ENCODE assay signal across 19 cellular contexts in the genomic region with DNA sequence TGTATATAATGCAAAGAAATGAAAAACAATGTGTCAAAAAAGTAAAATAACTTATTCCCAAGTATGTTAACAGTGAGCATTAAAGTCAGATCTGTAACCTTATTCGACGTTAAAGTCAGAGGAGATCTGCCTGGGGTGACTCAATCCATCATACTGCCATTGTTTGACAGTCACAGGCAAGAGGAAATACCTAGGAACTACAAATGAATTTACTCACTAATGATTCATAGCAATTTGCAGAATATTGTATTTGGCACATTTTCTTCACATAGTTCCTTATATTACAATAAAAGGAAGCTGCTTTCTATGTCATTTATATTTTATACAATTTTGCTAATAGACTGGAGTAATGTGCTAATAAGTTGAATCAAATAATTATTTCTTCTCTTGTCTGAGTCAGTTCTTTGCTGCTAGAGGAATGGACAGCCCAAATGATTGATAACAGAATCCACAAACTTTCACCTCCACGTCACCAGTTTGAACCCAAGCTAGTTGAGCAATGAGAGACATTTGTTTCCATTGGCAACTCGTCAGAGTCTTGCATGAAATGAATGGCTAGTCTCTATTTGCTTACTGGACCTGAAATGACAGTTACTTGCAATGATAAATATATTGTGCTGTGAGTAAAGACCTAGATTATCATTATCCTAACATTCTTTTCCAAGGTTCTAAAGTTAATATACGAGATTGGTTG. TPM values are rescaled to one million over a fixed set of nuclear protein-coding genes. Genes with fewer than 3 reads are reported as not detected.
DNase-seq lines count a peak whose midpoint lies in the region; ATAC-seq and TF ChIP-seq lines count a peak whose summit lies in the region.
"Had no signal": no experiment of that assay in that cellular context is flagged by ENCODE, and none has a peak within 500 bp of the region (broad histone marks: within the 10 kb centered on the region; RNA-seq: fewer than 3 reads in every experiment).

No MANE protein-coding gene starts in this region.

- dilution Hi-C loops in IMR-90 (cut with HindIII; ENCODE audit: low sequenced_read_pairs, unreplicated experiment): no loop called here

- WGBS in IMR-90 (ENCODE audit: extremely low coverage in 2 of 2, insufficient read length in 1 of 2), 2 experiments: no CpG with 5 or more reads among the region's 5 CpGs
- 63 to 66% methylated on average over 5 of the region's 5 CpGs for WGBS in tibial nerve, 2 donors
- 60 to 61% methylated on average over 5 of the region's 5 CpGs for WGBS in transverse colon (ENCODE audit: low coverage in 1 of 2), 2 donors

- no peaks in the 10 kb centered on the region for H3K4me1 Mint-ChIP-seq in chondrocyte (ENCODE audit: low read depth)
- H3K4me1 Mint-ChIP-seq: activated naive CD4-positive, alpha-beta T cell treated with anti-CD3 and anti-CD28 coated beads, Interleukin-2, amount 10 ng/mL, durations not matched to agents 7 days and 5 days; memory B cell had no signal

- no peak for TF ChIP-seq RAD21 in IMR-90 (IDR thresholded peaks at IDR 0.05; ENCODE audit: low read length)

- no peak overlapping the region for H4K8ac ChIP-seq in IMR-90 (ENCODE audit: low read depth in 2 of 2, low read length in 2 of 2)

- H3K9me1 ChIP-seq in IMR-90 (ENCODE audit: insufficient read depth, low read length): no peaks in the 10 kb centered on the region

- H3K23ac ChIP-seq in IMR-90 (ENCODE audit: low read depth, low read length): no peak overlapping the region

- CTCF ChIA-PET in IMR-90 (lab: Yijun Ruan, JAX): no interaction called here

- H3K56ac ChIP-seq in IMR-90 (ENCODE audit: extremely low read depth, insufficient read depth, low read length): no peak overlapping the region

- no peak overlapping the region for H3K4ac ChIP-seq in IMR-90 (ENCODE audit: low read depth, low read length)

- TF ChIP-seq EP300 in tibial nerve (IDR thresholded peaks at IDR 0.05) (no peak), transverse colon (IDR thresholded peaks at IDR 0.05; ENCODE audit: low read depth) (no peak)

- H3K79me2 ChIP-seq in ACC112 (ENCODE audit: control insufficient read depth, insufficient read depth, low read length, unreplicated experiment): no peaks in the 10 kb centered on the region

- H3K4me1 ChIP-seq in ACC112 (ENCODE audit: control insufficient read depth, insufficient read depth, low read length, unreplicated experiment): peaks cover 13% of the 10 kb centered on the region
- H3K4me1 ChIP-seq in IMR-90 (ENCODE audit: control insufficient read depth, insufficient read depth, low read length): no peaks in the 10 kb centered on the region
- no peaks in the 10 kb centered on the region for H3K4me1 ChIP-seq in tibial nerve
- no peaks in the 10 kb centered on the region for H3K4me1 ChIP-seq in transverse colon
- H3K4me1 ChIP-seq: SJCRH30, vagina had no signal

- H3K9me3 ChIP-seq in IMR-90 (ENCODE audit: control insufficient read depth, insufficient read depth, low read length) (no peaks in the 10 kb centered on the region), tibial nerve (peaks cover 0 to 16% (median 1%) of the 10 kb centered on the region in 4 donors), transverse colon (no peaks in the 10 kb centered on the region)
- H3K9me3 ChIP-seq: SJCRH30, vagina had no signal

- H2BK5ac ChIP-seq in IMR-90 (ENCODE audit: low read depth, low read length, poor library complexity, severe bottlenecking): no peak overlapping the region

- peak; percentile 42 for ATAC-seq in IMR-90 (ENCODE audit: low read depth)
- ATAC-seq in HG02973 (IDR thresholded peaks at IDR 0.05; ENCODE audit: unreplicated experiment): no peak
- ATAC-seq: activated CD8-positive, alpha-beta memory T cell treated with anti-CD3 and anti-CD28 coated beads, Interleukin-2, amount 10 ng/mL, durations not matched to agents 7 days and 5 days had no signal

- H3K27me3 ChIP-seq in ACC112 (ENCODE audit: insufficient read depth, low read length) (no peaks in the 10 kb centered on the region), IMR-90 (ENCODE audit: control insufficient read depth, insufficient read depth, low read length) (no peaks in the 10 kb centered on the region), tibial nerve (no peaks in the 10 kb centered on the region), transverse colon (no peaks in the 10 kb centered on the region)
- H3K27me3 ChIP-seq: SJCRH30, vagina had no signal

- no peak overlapping the region for H3K4me3 Mint-ChIP-seq in chondrocyte (ENCODE audit: unreplicated experiment)
- H3K4me3 Mint-ChIP-seq: activated CD8-positive, alpha-beta memory T cell treated with anti-CD3 and anti-CD28 coated beads, Interleukin-2, amount 10 ng/mL, durations not matched to agents 7 days and 5 days; activated naive CD4-positive, alpha-beta T cell treated with anti-CD3 and anti-CD28 coated beads, Interleukin-2, amount 10 ng/mL, durations not matched to agents 7 days and 5 days; memory B cell had no signal

- H3K27ac ChIP-seq in ACC112 (ENCODE audit: low read depth, low read length) (peak overlapping the region; percentile 30), IMR-90 (ENCODE audit: insufficient read depth, low read length) (no peak overlapping the region), tibial nerve (no peak overlapping the region), transverse colon (no peak overlapping the region)
- H3K27ac ChIP-seq: coronary artery, SJCRH30, vagina had no signal

- peaks cover 20% of the 10 kb centered on the region for H3K9me3 Mint-ChIP-seq in chondrocyte (ENCODE audit: low read depth)

- H3K36me3 Mint-ChIP-seq in chondrocyte (ENCODE audit: low read depth): no peaks in the 10 kb centered on the region
- H3K36me3 Mint-ChIP-seq: memory B cell had no signal

- H2AK9ac ChIP-seq in IMR-90 (replicated peaks; ENCODE audit: low read depth, low read length, poor library complexity): no peak overlapping the region

- no peak overlapping the region for H3K9ac ChIP-seq in IMR-90 (ENCODE audit: low read depth, low read length)

- H4K20me1 ChIP-seq in IMR-90 (ENCODE audit: insufficient read depth, low read length): no peaks in the 10 kb centered on the region

- BruUV-seq in IMR-90 (replicated peaks; lab: Mats Ljungman, UMichigan): no TSS peak

- no peaks in the 10 kb centered on the region for H3K79me1 ChIP-seq in IMR-90 (ENCODE audit: low read depth in 1 of 2, low read length in 2 of 2)

- no peak overlapping the region for H3K4me2 ChIP-seq in IMR-90 (ENCODE audit: low read depth, low read length)

- H2BK120ac ChIP-seq in IMR-90 (ENCODE audit: low read depth, low read length): no peak overlapping the region

- H4K5ac ChIP-seq in IMR-90 (ENCODE audit: low read depth, low read length): no peak overlapping the region

- H2BK15ac ChIP-seq in IMR-90 (ENCODE audit: low read depth, low read length): no peak overlapping the region

- H3K36me3 ChIP-seq in ACC112 (ENCODE audit: insufficient read depth, low read length): no peaks in the 10 kb centered on the region
- no peaks in the 10 kb centered on the region for H3K36me3 ChIP-seq in IMR-90 (ENCODE audit: control insufficient read depth, insufficient read depth, low read length)
- H3K36me3 ChIP-seq in tibial nerve: no peaks in the 10 kb centered on the region
- H3K36me3 ChIP-seq in transverse colon: no peaks in the 10 kb centered on the region
- H3K36me3 ChIP-seq: SJCRH30, vagina had no signal

- TF ChIP-seq CTCF in IMR-90 (conservative IDR thresholded peaks at IDR 0.05; ENCODE audit: low read depth, low read length): no peak
- TF ChIP-seq CTCF in chondrocyte (IDR thresholded peaks at IDR 0.05): no peak
- TF ChIP-seq CTCF in tibial nerve (IDR thresholded peaks at IDR 0.05): no peak
- TF ChIP-seq CTCF in transverse colon (IDR thresholded peaks at IDR 0.05): no peak

- H3K14ac ChIP-seq in IMR-90 (replicated peaks; ENCODE audit: low read depth, low read length): no peak overlapping the region

- POLR2A ChIA-PET in IMR-90 (lab: Charles Lee; ENCODE audit: unreplicated experiment): no interaction called here

- no peak overlapping the region for H2BK20ac ChIP-seq in IMR-90 (ENCODE audit: low read depth, low read length)

- TF ChIP-seq POLR2A in IMR-90 (IDR thresholded peaks at IDR 0.05; ENCODE audit: low read depth, low read length): no peak
- no peak for TF ChIP-seq POLR2A in tibial nerve (IDR thresholded peaks at IDR 0.05)
- TF ChIP-seq POLR2A in transverse colon (IDR thresholded peaks at IDR 0.05): no peak

- H2AK5ac ChIP-seq in IMR-90 (ENCODE audit: low read depth, low read length): no peak overlapping the region

- H3K27me3 Mint-ChIP-seq in chondrocyte (ENCODE audit: low read depth): no peaks in the 10 kb centered on the region
- H3K27me3 Mint-ChIP-seq: activated CD8-positive, alpha-beta memory T cell treated with anti-CD3 and anti-CD28 coated beads, Interleukin-2, amount 10 ng/mL, durations not matched to agents 7 days and 5 days; memory B cell had no signal

- peak overlapping the region; percentile 12 for H2AFZ ChIP-seq in ACC112 (ENCODE audit: low read length, unreplicated experiment)
- no peak overlapping the region for H2AFZ ChIP-seq in IMR-90 (replicated peaks; ENCODE audit: low read length, poor library complexity)

- no peak overlapping the region for H3K18ac ChIP-seq in IMR-90 (ENCODE audit: low read depth, low read length)

- intact Hi-C loops in IMR-90 (cut with micrococcal nuclease) (no loop called here), transverse colon (cut with DNase I; ENCODE audit: low total_unique reads) (no loop called here)

- DNase-seq in IMR-90 (peak; percentile 78), astrocyte of the hippocampus (ENCODE audit: low read depth, low spot score) (peak; percentile 91), glomerular visceral epithelial cell (ENCODE audit: extremely low spot score) (peak; percentile 8), chondrocyte (ENCODE audit: low spot score) (no peak), tibial nerve (ENCODE audit: low spot score in 2 of 2) (no peak), transverse colon (no peak)
- DNase-seq: ACHN; activated CD8-positive, alpha-beta memory T cell treated with anti-CD3 and anti-CD28 coated beads, Interleukin-2, amount 10 ng/mL, durations not matched to agents 7 days and 5 days; activated naive CD4-positive, alpha-beta T cell treated with anti-CD3 and anti-CD28 coated beads, Interleukin-2, amount 10 ng/mL, durations not matched to agents 7 days and 5 days; DMS153; hypothalamus; NCI-H1417 treated with DMSO at 0.1 percent for 48 hours; NCI-H748 treated with DMSO at 0.1 percent for 48 hours; SJCRH30 had no signal

- no peak overlapping the region for H3K27ac Mint-ChIP-seq in chondrocyte (ENCODE audit: unreplicated experiment)
- H3K27ac Mint-ChIP-seq: activated CD8-positive, alpha-beta memory T cell treated with anti-CD3 and anti-CD28 coated beads, Interleukin-2, amount 10 ng/mL, durations not matched to agents 7 days and 5 days; activated naive CD4-positive, alpha-beta T cell treated with anti-CD3 and anti-CD28 coated beads, Interleukin-2, amount 10 ng/mL, durations not matched to agents 7 days and 5 days; memory B cell had no signal

- peak overlapping the region; percentile 4; the same call in 1 of the 2 replicates for H3K4me3 ChIP-seq in ACC112 (ENCODE audit: low read depth, low read length)
- no peak overlapping the region for H3K4me3 ChIP-seq in IMR-90 (ENCODE audit: insufficient read depth, low read depth, low read length)
- no peak overlapping the region for H3K4me3 ChIP-seq in tibial nerve
- H3K4me3 ChIP-seq in transverse colon: no peak overlapping the region
- H3K4me3 ChIP-seq: coronary artery, SJCRH30, vagina had no signal

- no peak overlapping the region for H4K91ac ChIP-seq in IMR-90 (ENCODE audit: insufficient read depth, low read depth, low read length)

- in situ Hi-C loops in IMR-90 (cut with MboI; ENCODE audit: low sequenced_read_pairs) (no loop called here), transverse colon (cut with MboI; ENCODE audit: low pct_ligation_motif_present in 1 of 4, low pct_unique_long_range_greater_than_20kb in 1 of 4, low sequenced_read_pairs in 3 of 4) (no loop called here)

RNA-seq across cellular contexts. Expression of a gene that starts 48.5 kb away (rescaled TPM):
- 59.5 and 82.8 TPM in 2 replicates for total RNA-seq in IMR-90 (2012; rRNA removed)
- polyA plus RNA-seq in IMR-90 (2012; rRNA removed): 19.4 and 24.7 TPM in 2 replicates
- polyA plus RNA-seq in IMR-90 (2012; cell fraction: cytosol; rRNA removed): 6.1 and 8.8 TPM in 2 replicates
- 2.2 and 7.9 TPM in 2 replicates for polyA plus RNA-seq in IMR-90 (2012; cell fraction: nucleus; rRNA removed; ENCODE audit: low replicate concordance)
- 45.5 to 56.7 TPM (median 47.8 TPM) in 3 replicates for total RNA-seq in chondrocyte
- 10 to 100 TPM; 22.2 to 57.1 (median 47.5) TPM for total RNA-seq in tibial nerve
- total RNA-seq in transverse colon: 100 to 1,000 TPM in 1 of 4 donors, 10 to 100 TPM in 3; 24.3 to 102 (median 80.8) TPM

Comparison
In these comparisons a context has a peak if more than half of its experiments do, and no peak if none do; other contexts are left out.
1. DNase-seq: peak in IMR-90 (single experiment), astrocyte of the hippocampus (single experiment) and glomerular visceral epithelial cell (single experiment); none in chondrocyte (single experiment), tibial nerve (0 of 2) and transverse colon (single experiment).